ENCODE assay signal across 8 cellular contexts in genomic region chr10:13298748-13299436, GRCh38. TPM values are rescaled to one million over a fixed set of nuclear protein-coding genes. Genes with fewer than 3 reads are reported as not detected.
DNase-seq lines count a peak whose midpoint lies in the region; ATAC-seq and TF ChIP-seq lines count a peak whose summit lies in the region.

No MANE protein-coding gene starts in this region.

- H3F3A ChIP-seq in GM23248 (ENCODE audit: insufficient read depth) = peaks cover 8% of the 10 kb centered on the region; the same call in 1 of the 2 replicates

- peak overlapping the region; percentile 83 to 85 for H3K27ac Mint-ChIP-seq in T-cell

- H3K4me2 ChIP-seq in GM23248 (ENCODE audit: unreplicated experiment) = peak overlapping the region; percentile 84

- H3K79me2 ChIP-seq in GM23248 (ENCODE audit: insufficient read depth) = no peaks in the 10 kb centered on the region

- H3K4me1 Mint-ChIP-seq in T-cell = peaks cover 22 to 30% (median 29%) of the 10 kb centered on the region in 3 donors

- H3K4me3 ChIP-seq in GM23248 = peak overlapping the region; percentile 83
- H3K4me3 ChIP-seq in foreskin fibroblast (ENCODE audit: low read depth in 1 of 2, low read length in 2 of 2) = peak overlapping the region; percentile 61 to 69
- H3K4me3 ChIP-seq in skeletal muscle cell (ENCODE audit: low read depth, low read length) = peak overlapping the region; percentile 70

- no peaks in the 10 kb centered on the region for H3K27me3 ChIP-seq in GM23248 (replicated peaks; ENCODE audit: insufficient read depth)

- no peak for DNase-seq in GM23248
- no peak for DNase-seq in T-cell
- DNase-seq in foreskin fibroblast = no peak
- DNase-seq in skeletal muscle cell (ENCODE audit: low read depth) = no peak
- DNase-seq in amygdala (lab: John Stamatoyannopoulos, UW) = no peak
- no peak for DNase-seq in putamen (ENCODE audit: low spot score)

- CTCF ChIA-PET in T-cell (lab: Charles Lee) = interaction anchor here (0.5 to 1.0 kb wide), 4 partner anchors 51 to 1593 kb away, joined by 3 to 4 read pairs (median 3); no protein-coding TSS in a partner anchor

- POLR2A ChIA-PET in T-cell (lab: Charles Lee) = interaction anchor here in 1 of 2 donors (0.7 kb wide), 1 partner anchor 125 kb away, joined by 6 read pairs; no protein-coding TSS in a partner anchor

- peaks cover 4% of the 10 kb centered on the region; the same call in 1 of the 2 replicates for H3K4me1 ChIP-seq in GM23248 (ENCODE audit: insufficient read depth)

- 34 to 35% methylated on average over 20 of the region's 20 CpGs for WGBS in GM23248 (ENCODE audit: low coverage in 1 of 2, low lambda C conversion rate in 2 of 2, missing lambda C conversion rate in 2 of 2), 2 experiments

- no peaks in the 10 kb centered on the region for H3K9me2 ChIP-seq in GM23248 (ENCODE audit: insufficient read depth)

- H4K20me1 ChIP-seq in GM23248 (ENCODE audit: insufficient read depth) = no peaks in the 10 kb centered on the region

- peak overlapping the region; percentile 72 to 86 (median 80) for H3K4me3 Mint-ChIP-seq in T-cell

- no peaks in the 10 kb centered on the region for H3K9me3 ChIP-seq in GM23248 (ENCODE audit: low read depth)

- no peaks in the 10 kb centered on the region for H3K9me3 Mint-ChIP-seq in T-cell

- H2AFZ ChIP-seq in GM23248 = peak overlapping the region; percentile 92

- no peak for ATAC-seq in T-cell (replicated peaks in 1 of 4)
- no peak for ATAC-seq in GM18867 (IDR thresholded peaks at IDR 0.05; ENCODE audit: unreplicated experiment)
- no peak for ATAC-seq in HG02642 (IDR thresholded peaks at IDR 0.05; ENCODE audit: poor library complexity, unreplicated experiment)

- H3K9ac ChIP-seq in GM23248 = peak overlapping the region; percentile 91

- no peaks in the 10 kb centered on the region for H3K36me3 ChIP-seq in GM23248 (ENCODE audit: low read depth)

- H3K27me3 Mint-ChIP-seq in T-cell = no peaks in the 10 kb centered on the region

- H3K36me3 Mint-ChIP-seq in T-cell = peaks cover 9% of the 10 kb centered on the region

- H3K27ac ChIP-seq in GM23248 = peak overlapping the region; percentile 81

- in situ Hi-C loops in GM23248 (cut with MboI) = no loop called here

- TF ChIP-seq CTCF in foreskin fibroblast (IDR thresholded peaks at IDR 0.05; ENCODE audit: low read depth, low read length) = no peak

RNA-seq across cellular contexts. Expression of gene PHYH, which starts 1.0 kb away (rescaled TPM):
- 13.4 and 19.1 TPM in 2 replicates for total RNA-seq in GM23248 (2014; rRNA removed; shearing (Covaris generic))
- polyA plus RNA-seq in GM23248 (2016; fragmentation: Nextera tagmentation; extraction: Ambion mirVana) = 29.7 and 30.8 TPM in 2 replicates
- 10 to 100 TPM in 2 of 5 donors, 1 to 10 TPM in 3; 9.3 to 10.9 (median 9.8) TPM for total RNA-seq in T-cell

RNA-seq across cellular contexts. Expression of gene SEPHS1, which starts 49.2 kb away (rescaled TPM):
- total RNA-seq in GM23248 (2014; rRNA removed; shearing (Covaris generic)) = 34.0 and 35.0 TPM in 2 replicates
- 16.2 and 16.6 TPM in 2 replicates for polyA plus RNA-seq in GM23248 (2016; fragmentation: Nextera tagmentation; extraction: Ambion mirVana)
- 10 to 100 TPM; 24.0 to 34.6 (median 29.2) TPM for total RNA-seq in T-cell
